15 cellular contexts compared by ENCODE assay signal in genomic region chr10:122018951-122019413, GRCh38. TPM values are rescaled to one million over a fixed set of nuclear protein-coding genes. Genes with fewer than 3 reads are reported as not detected.
A peak's percentile ranks its signal among the peaks of the same experiment; 100 is the strongest.
DNase-seq lines count a peak whose midpoint lies in the region; ATAC-seq and TF ChIP-seq lines count a peak whose summit lies in the region.
"Had no signal": no experiment of that assay in that cellular context is flagged by ENCODE, and none has a peak within 500 bp of the region (broad histone marks: within the 10 kb centered on the region; RNA-seq: fewer than 3 reads in every experiment).

No MANE protein-coding gene starts in this region.

- WGBS in stomach, 5 donors, result 25 to 55% (median 36%) methylated on average over 16 of the region's 16 CpGs

- H3K4me3 ChIP-seq in LNCaP clone FGC (ENCODE audit: low read depth, low read length), result peak overlapping the region; percentile 50
- peak overlapping the region in 2 of 3 donors; percentile 39 to 55 for H3K4me3 ChIP-seq in breast epithelium
- peak overlapping the region; percentile 1 to 6 for H3K4me3 ChIP-seq in left lung
- peak overlapping the region; percentile 14 to 40 (median 23) for H3K4me3 ChIP-seq in stomach
- H3K4me3 ChIP-seq: SK-N-MC had no signal

- H3K4me1 ChIP-seq in breast epithelium (peaks cover 0 to 3% of the 10 kb centered on the region in 2 donors), left lung (peaks cover 0 to 4% of the 10 kb centered on the region in 2 donors), stomach (peaks cover 6 to 50% (median 27%) of the 10 kb centered on the region in 4 donors)

- H3K9me3 ChIP-seq in breast epithelium (no peaks in the 10 kb centered on the region), left lung (no peaks in the 10 kb centered on the region), stomach (no peaks in the 10 kb centered on the region)

- intact Hi-C loops in breast epithelium (cut with DNase I; ENCODE audit: low total_unique reads), result no loop called here
- intact Hi-C loops in left lung (cut with DNase I), result no loop called here
- intact Hi-C loops in stomach (cut with DNase I; ENCODE audit: low total_unique reads), result no loop called here

- no peaks in the 10 kb centered on the region for H3K36me3 ChIP-seq in breast epithelium
- H3K36me3 ChIP-seq in left lung, result no peaks in the 10 kb centered on the region
- no peaks in the 10 kb centered on the region for H3K36me3 ChIP-seq in stomach

- DNase-seq in LNCaP clone FGC (ENCODE audit: low read depth) (peak; percentile 58), breast epithelium (ENCODE audit: low spot score in 2 of 2) (peak in 1 of 2 donors; percentile 25), left lung (peak in 1 of 2 donors; percentile 71), stomach (peak; percentile 76)
- DNase-seq: activated CD8-positive, alpha-beta T cell treated with anti-CD3 and anti-CD28 coated beads, Interleukin-2, amount 10 ng/mL, durations not matched to agents 7 days and 5 days; amniotic stem cell; DMS 273 treated with DMSO at 0.1 percent for 48 hours; GOT3; NCI-H2029 treated with DMSO at 0.1 percent for 48 hours had no signal

- peak; percentile 81 for ATAC-seq in left lung
- no peak for ATAC-seq in HG03175 (IDR thresholded peaks at IDR 0.05; ENCODE audit: unreplicated experiment)
- ATAC-seq in GM21423 (IDR thresholded peaks at IDR 0.05; ENCODE audit: unreplicated experiment), result no peak
- ATAC-seq in HG03521 (IDR thresholded peaks at IDR 0.05; ENCODE audit: unreplicated experiment), result no peak
- no peak for ATAC-seq in HG03135 (IDR thresholded peaks at IDR 0.05; ENCODE audit: unreplicated experiment)
- ATAC-seq: activated CD8-positive, alpha-beta T cell treated with anti-CD3 and anti-CD28 coated beads, Interleukin-2, amount 10 ng/mL, durations not matched to agents 7 days and 5 days had no signal

- TF ChIP-seq POLR2A in breast epithelium (IDR thresholded peaks at IDR 0.05) (no peak), stomach (IDR thresholded peaks at IDR 0.05) (no peak)

- TF ChIP-seq EP300 in stomach (IDR thresholded peaks at IDR 0.05), result no peak

- H3K27me3 ChIP-seq in breast epithelium (no peaks in the 10 kb centered on the region), left lung (peaks cover 0 to 12% of the 10 kb centered on the region in 2 donors), stomach (no peaks in the 10 kb centered on the region)

- no peak for TF ChIP-seq CTCF in LNCaP clone FGC (IDR thresholded peaks at IDR 0.05; ENCODE audit: control insufficient read depth, extremely low read depth, insufficient read depth)
- TF ChIP-seq CTCF in breast epithelium (IDR thresholded peaks at IDR 0.05), result no peak
- no peak for TF ChIP-seq CTCF in left lung (IDR thresholded peaks at IDR 0.05)
- no peak for TF ChIP-seq CTCF in stomach (IDR thresholded peaks at IDR 0.05)

- H3K27ac ChIP-seq in breast epithelium (peak overlapping the region; percentile 80 to 84), left lung (peak overlapping the region; percentile 67 to 79), stomach (peak overlapping the region; percentile 88 to 92 (median 90))
- H3K27ac ChIP-seq: SK-N-MC had no signal

RNA-seq across cellular contexts. Expression of gene TACC2, which starts 30.0 kb away (rescaled TPM):
- total RNA-seq in breast epithelium (10 to 100 TPM; 26.1 to 30.5 (median 28.5) TPM), left lung (100 to 1,000 TPM; 166 to 193 TPM), stomach (100 to 1,000 TPM in 1 of 5 donors, 10 to 100 TPM in 4; 35.2 to 102 (median 73.7) TPM)
- polyA plus RNA-seq in stomach, result 10 to 100 TPM; 29.0 to 49.1 (median 44.4) TPM
- total RNA-seq: activated CD8-positive, alpha-beta T cell treated with anti-CD3 and anti-CD28 coated beads, Interleukin-2, amount 10 ng/mL, durations not matched to agents 7 days and 5 days; mononuclear cell had no signal

RNA-seq across cellular contexts. Expression of gene NSMCE4A, which starts 44.0 kb away (rescaled TPM):
- total RNA-seq in breast epithelium, result 100 to 1,000 TPM in 2 of 3 donors, 10 to 100 TPM in 1; 72.2 to 120 (median 119) TPM
- 10 to 100 TPM; 26.2 to 36.1 TPM for total RNA-seq in left lung
- total RNA-seq in stomach, result 100 to 1,000 TPM in 4 of 5 donors, 10 to 100 TPM in 1; 90.6 to 441 (median 110) TPM
- 10 to 100 TPM; 43.8 to 87.8 (median 47.7) TPM for polyA plus RNA-seq in stomach
